In the genomic region with DNA sequence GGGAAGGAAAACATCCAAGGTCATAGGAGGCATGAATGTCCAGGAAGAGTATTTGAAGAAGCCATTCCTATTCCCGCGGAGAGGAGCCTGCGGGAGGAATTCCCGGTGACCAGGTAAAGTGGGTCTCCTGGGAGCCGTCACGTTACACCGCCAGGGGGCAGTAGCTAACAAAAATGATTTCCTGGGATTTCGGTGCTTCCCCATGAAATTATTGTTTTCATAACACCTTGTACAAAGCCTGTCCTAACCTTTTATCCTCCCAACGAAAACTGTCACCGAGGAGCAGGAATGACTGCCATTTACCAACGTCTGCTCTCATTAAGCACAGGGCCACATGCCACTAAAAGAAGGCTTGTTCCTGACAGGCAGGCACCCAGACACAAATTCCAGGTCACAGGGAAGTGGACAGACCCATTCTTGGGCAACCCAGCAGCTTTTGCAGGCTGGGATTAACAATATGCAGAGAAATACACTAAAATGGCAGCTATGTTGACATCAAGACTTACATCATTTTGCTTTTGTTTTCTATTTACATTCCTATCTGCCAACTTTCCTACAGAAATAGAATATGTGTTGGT, we compare ENCODE assay signal across 8 cellular contexts. TPM values are rescaled to one million over a fixed set of nuclear protein-coding genes. Genes with fewer than 3 reads are reported as not detected.
DNase-seq lines count a peak whose midpoint lies in the region; ATAC-seq and TF ChIP-seq lines count a peak whose summit lies in the region.

No MANE protein-coding gene starts in this region.

- peak overlapping the region in 4 of 7 donors; percentile 11 to 93 (median 76) for H3K27ac Mint-ChIP-seq in CD14-positive monocyte

- H3K9me3 Mint-ChIP-seq in CD14-positive monocyte, result peaks cover 0 to 3% (median 0%) of the 10 kb centered on the region in 7 donors

- H3K4me3 Mint-ChIP-seq in CD14-positive monocyte, result no peak overlapping the region

- H3K27ac ChIP-seq in colonic mucosa, result no peak overlapping the region

- H3K4me1 ChIP-seq in colonic mucosa, result no peaks in the 10 kb centered on the region

- no peak overlapping the region for H3K9ac ChIP-seq in colonic mucosa (ENCODE audit: low read depth in 2 of 2, low read length in 2 of 2)

- H3K27me3 Mint-ChIP-seq in CD14-positive monocyte (ENCODE audit: low read depth in 3 of 3), result peaks cover 0 to 4% (median 0%) of the 10 kb centered on the region in 3 donors

- no peak overlapping the region for H3K4me3 ChIP-seq in colonic mucosa

- H3K27me3 ChIP-seq in colonic mucosa, result no peaks in the 10 kb centered on the region

- H3K4me1 Mint-ChIP-seq in CD14-positive monocyte, result peaks cover 24% of the 10 kb centered on the region

- H3K36me3 Mint-ChIP-seq in CD14-positive monocyte, result peaks cover 87 to 92% of the 10 kb centered on the region in 2 donors

- no peaks in the 10 kb centered on the region for H3K36me3 ChIP-seq in colonic mucosa

- H3K9me3 ChIP-seq in colonic mucosa, result no peaks in the 10 kb centered on the region

- DNase-seq in CD14-positive monocyte (ENCODE audit: low spot score) (no peak), colonic mucosa (peak; percentile 73), lung microvascular endothelial cell (ENCODE audit: low read depth in 2 of 2) (peak; percentile 51 to 76), NCI-H774 (lab: John Stamatoyannopoulos, UW) (no peak), NCI-H1048 (lab: John Stamatoyannopoulos, UW) (no peak)
- DNase-seq in activated CD4-positive, alpha-beta T cell treated with anti-CD3 and anti-CD28 coated beads, Interleukin-2, amount 50 U/mL, for 1 hour, result no peak

- peak; percentile 49 for TF ChIP-seq CTCF in CD14-positive monocyte (IDR thresholded peaks at IDR 0.05)
- TF ChIP-seq CTCF in LNCAP (IDR thresholded peaks at IDR 0.05), result peak; percentile 85
- TF ChIP-seq CTCF in colonic mucosa (IDR thresholded peaks at IDR 0.05), result peak; percentile 87

- no peak for ATAC-seq in GM21367 (IDR thresholded peaks at IDR 0.05; ENCODE audit: unreplicated experiment)

- intact Hi-C loops in CD14-positive monocyte (cut with micrococcal nuclease), result no loop called here
- intact Hi-C loops in colonic mucosa (cut with DNase I), result loop anchor here (5.0 to 10.0 kb wide), 2 partner anchors 200 to 358 kb away; a partner anchor contains a TSS

RNA-seq across cellular contexts. Expression of a gene that starts 41.2 kb away (rescaled TPM):
- polyA plus RNA-seq in CD14-positive monocyte, result 10 to 100 TPM; 22.0 to 28.3 TPM
- 10 to 100 TPM; 32.1 to 69.9 TPM for total RNA-seq in colonic mucosa
- total RNA-seq in lung microvascular endothelial cell, result 236 and 362 TPM in 2 replicates

Comparison
In these comparisons a context has a peak if more than half of its experiments do, and no peak if none do; other contexts are left out.
1. DNase-seq: peak in colonic mucosa (single experiment) and lung microvascular endothelial cell (2 of 2); none in CD14-positive monocyte (single experiment), NCI-H774 (single experiment), NCI-H1048 (single experiment) and activated CD4-positive, alpha-beta T cell treated with anti-CD3 and anti-CD28 coated beads, Interleukin-2, amount 50 U/mL, for 1 hour (single experiment).
2. Peak in every context shown above with its lines, with median percentiles within 50 percentile points of each other: CTCF ChIP-seq.